In genomic region chr6:14758421-14759043, GRCh38 we compare ENCODE assay signal across 10 cellular contexts.
DNase-seq lines count a peak whose midpoint lies in the region; ATAC-seq and TF ChIP-seq lines count a peak whose summit lies in the region.
"Had no signal": no experiment of that assay in that cellular context is flagged by ENCODE, and none has a peak within 500 bp of the region (broad histone marks: within the 10 kb centered on the region; RNA-seq: fewer than 3 reads in every experiment).

No MANE protein-coding gene starts in this region.

- DNase-seq in CD14-positive monocyte (ENCODE audit: low spot score) (peak; percentile 85), HuH-7.5 (ENCODE audit: low spot score) (peak; percentile 12), SKM-1 treated with dmso at 0.1 percent for 144 hours (lab: John Stamatoyannopoulos, UW; ENCODE audit: unreplicated experiment) (peak; percentile 54), kidney tubule cell (ENCODE audit: low spot score) (peak; percentile 66), H9 (no peak), GM20000 (ENCODE audit: low spot score) (no peak)
- no peak for DNase-seq in central memory CD4-positive, alpha-beta T cell
- DNase-seq: transverse colon had no signal

- no CpG with 5 or more reads among the region's 8 CpGs for WGBS in H9 (ENCODE audit: extremely low coverage, insufficient read length, low lambda C conversion rate)

- no peak overlapping the region for H3K18ac ChIP-seq in H9 (ENCODE audit: insufficient read length, low read depth, low read length)

- H4K8ac ChIP-seq in H9 (replicated peaks; ENCODE audit: insufficient read length, low read depth, low read length): no peak overlapping the region

- H3K14ac ChIP-seq in H9 (ENCODE audit: insufficient read depth, low read length): no peak overlapping the region

- H3K4me2 ChIP-seq in H9 (ENCODE audit: insufficient read depth, insufficient read length, low read length): no peak overlapping the region

- H3K4me3 Mint-ChIP-seq in CD14-positive monocyte (peak overlapping the region; percentile 39 to 62), H9 (no peak overlapping the region)

- no peak overlapping the region for H3K23ac ChIP-seq in H9 (ENCODE audit: insufficient read length, low read depth, low read length)

- H2AK5ac ChIP-seq in H9 (ENCODE audit: insufficient read length, low read length): no peak overlapping the region

- H2BK20ac ChIP-seq in H9 (ENCODE audit: low read depth, low read length, poor library complexity, severe bottlenecking): no peak overlapping the region

- H3K79me1 ChIP-seq in H9 (ENCODE audit: insufficient read depth, low read depth, low read length, poor library complexity, severe bottlenecking): no peaks in the 10 kb centered on the region

- ATAC-seq in GM21528 (IDR thresholded peaks at IDR 0.05; ENCODE audit: low FRiP score, unreplicated experiment): no peak

- H3K9me3 ChIP-seq in H9 (ENCODE audit: control insufficient read depth, low read depth, low read length): no peaks in the 10 kb centered on the region
- H3K9me3 ChIP-seq: adrenal gland, transverse colon had no signal

- H3K56ac ChIP-seq in H9 (ENCODE audit: insufficient read length, low read depth, low read length): no peak overlapping the region

- no peaks in the 10 kb centered on the region for H3K79me2 ChIP-seq in H9 (ENCODE audit: insufficient read depth, low read length)

- H4K5ac ChIP-seq in H9 (ENCODE audit: insufficient read length, low read depth, low read length): no peak overlapping the region

- H3K27ac Mint-ChIP-seq in CD14-positive monocyte: peak overlapping the region; percentile 89 to 97 (median 95)
- H3K27ac Mint-ChIP-seq in H9: peak overlapping the region in 1 of 3 experiments; percentile 8; a peak in 1 of 7 replicates

- no peak overlapping the region for H3K27ac ChIP-seq in H9 (ENCODE audit: insufficient read length, low read depth, low read length)
- H3K27ac ChIP-seq: adrenal gland, transverse colon had no signal

- H2BK15ac ChIP-seq in H9 (ENCODE audit: low read depth, low read length): no peak overlapping the region

- H3K4ac ChIP-seq in H9 (ENCODE audit: low read depth, low read length): no peak overlapping the region

- H2BK5ac ChIP-seq in H9 (ENCODE audit: insufficient read length, low read length): no peak overlapping the region

- H3K27me3 Mint-ChIP-seq in CD14-positive monocyte (ENCODE audit: low read depth in 3 of 3) (peaks cover 0 to 6% (median 3%) of the 10 kb centered on the region in 3 donors), H9 (ENCODE audit: low read depth) (no peaks in the 10 kb centered on the region)

- no peaks in the 10 kb centered on the region; the same call in 1 of the 2 replicates for H3K4me1 ChIP-seq in H9 (ENCODE audit: insufficient read depth, low read length)
- H3K4me1 ChIP-seq: adrenal gland had no signal

- no peaks in the 10 kb centered on the region for H4K20me1 ChIP-seq in H9 (ENCODE audit: control insufficient read depth, insufficient read depth, insufficient read length)

- no peaks in the 10 kb centered on the region for H3K23me2 ChIP-seq in H9 (ENCODE audit: insufficient read length, low read depth, low read length, poor library complexity, severe bottlenecking)

- H2BK120ac ChIP-seq in H9 (ENCODE audit: low read depth, low read length, poor library complexity, severe bottlenecking): no peak overlapping the region

- intact Hi-C loops in CD14-positive monocyte (cut with micrococcal nuclease): loop anchor here in 1 of 2 donors (2.0 kb wide), 1 partner anchor 14 kb away; no protein-coding TSS in a partner anchor

- TF ChIP-seq CTCF in CD14-positive monocyte (IDR thresholded peaks at IDR 0.05) (no peak), H9 (conservative IDR thresholded peaks at IDR 0.05) (no peak), GM20000 (IDR thresholded peaks at IDR 0.05; ENCODE audit: extremely low read depth, missing control alignments) (no peak)

- peaks cover 50% of the 10 kb centered on the region for H3K4me1 Mint-ChIP-seq in CD14-positive monocyte
- peaks cover 16 to 19% of the 10 kb centered on the region in 2 experiments for H3K4me1 Mint-ChIP-seq in H9

- H3K9me3 Mint-ChIP-seq in CD14-positive monocyte (peaks cover 0 to 4% (median 0%) of the 10 kb centered on the region in 7 donors), H9 (peaks cover 0 to 2% of the 10 kb centered on the region in 2 experiments; a peak in 1 of 5 replicates)

- no peak overlapping the region for H3K9ac ChIP-seq in H9 (ENCODE audit: extremely low read depth, insufficient read length, low read length)

- H3K36me3 Mint-ChIP-seq in CD14-positive monocyte (peaks cover 0 to 4% of the 10 kb centered on the region in 2 donors), H9 (ENCODE audit: insufficient read depth in 1 of 3, low read depth in 3 of 3) (peaks cover 0 to 3% (median 0%) of the 10 kb centered on the region in 3 experiments; a peak in 3 of 7 replicates)

- H2BK12ac ChIP-seq in H9 (ENCODE audit: insufficient read length, low read depth, low read length): no peak overlapping the region

- no peak overlapping the region for H3T11ph ChIP-seq in H9 (ENCODE audit: low read length)

- H3K27me3 ChIP-seq in H9 (ENCODE audit: insufficient read depth, low read length): no peaks in the 10 kb centered on the region
- H3K27me3 ChIP-seq: adrenal gland, transverse colon had no signal

- H2AFZ ChIP-seq in H9 (ENCODE audit: low read length): no peak overlapping the region

- H4K91ac ChIP-seq in H9 (ENCODE audit: insufficient read length, low read depth, low read length): no peak overlapping the region

Comparison
In these comparisons a context has a peak if more than half of its experiments do, and no peak if none do; other contexts are left out.
1. DNase-seq: peak in CD14-positive monocyte (single experiment), HuH-7.5 (single experiment), SKM-1 treated with dmso at 0.1 percent for 144 hours (single experiment) and kidney tubule cell (single experiment); none in central memory CD4-positive, alpha-beta T cell (single experiment), H9 (single experiment) and GM20000 (single experiment).
2. H3K4me3 Mint-ChIP-seq: peak in CD14-positive monocyte (2 of 2); none in H9 (0 of 2).